Comparison of ENCODE assay signal across 8 cellular contexts in the genomic region with DNA sequence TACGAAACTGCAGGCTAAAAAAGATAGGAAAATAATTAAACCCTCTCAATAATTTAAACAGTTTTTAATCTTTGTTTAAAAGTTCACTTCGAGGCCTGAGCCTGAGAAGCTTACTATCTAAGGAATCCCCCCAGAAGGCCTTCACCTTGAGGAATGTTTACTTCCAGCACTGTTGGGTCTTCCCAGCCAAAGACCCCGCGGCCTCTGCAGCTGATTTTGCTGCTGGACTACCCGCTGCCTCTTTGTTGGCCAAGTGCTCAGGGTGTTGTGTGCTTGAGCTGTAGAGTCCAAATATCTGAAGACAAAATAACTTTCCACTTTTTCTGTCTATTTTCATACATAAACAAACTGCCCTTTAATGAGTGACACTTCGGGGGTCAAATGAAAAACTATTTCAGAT.
"Had no signal": no experiment of that assay in that cellular context is flagged by ENCODE, and none has a peak within 500 bp of the region (broad histone marks: within the 10 kb centered on the region; RNA-seq: fewer than 3 reads in every experiment).

No MANE protein-coding gene starts in this region.

- H3K4me3 ChIP-seq: GM23338, K562 had no signal

- FAIRE-seq: H1, H54, HTR-8/SVneo, K562 had no signal

- H3K27ac Mint-ChIP-seq: GM23338 had no signal

- ATAC-seq: GM23338, K562 had no signal

- DNase-seq: H9, HCEC 1CT, IMR-90 had no signal

- H3K4me1 Mint-ChIP-seq: GM23338, H9 had no signal

- H3K4me3 Mint-ChIP-seq: GM23338, H9 had no signal
